Comparison of ENCODE assay signal across 2 cellular contexts in the genomic region with DNA sequence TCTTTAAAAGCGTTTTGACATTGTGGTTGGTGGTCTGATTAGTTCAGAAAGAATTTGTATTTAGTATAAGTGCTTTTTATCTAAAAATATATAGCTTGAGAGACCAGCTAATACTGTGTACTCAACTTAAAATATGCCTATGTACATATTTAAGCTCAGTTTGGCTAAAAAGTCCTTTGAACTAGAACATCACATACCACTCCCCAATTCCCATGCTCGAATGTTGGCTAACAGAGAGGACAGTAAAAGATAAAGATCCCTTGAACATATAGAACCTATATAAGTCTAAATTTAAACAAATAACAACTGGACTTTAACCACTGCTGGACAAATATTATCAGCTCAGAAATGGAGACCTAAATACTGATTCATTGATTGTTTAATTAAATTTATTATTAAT.
TF ChIP-seq lines count a peak whose summit lies in the region.

No MANE protein-coding gene starts in this region.

TF ChIP-seq in HepG2, 621 proteins besides CTCF, POLR2A, EP300 and RAD21:
- TF ChIP-seq, protein P1, sequence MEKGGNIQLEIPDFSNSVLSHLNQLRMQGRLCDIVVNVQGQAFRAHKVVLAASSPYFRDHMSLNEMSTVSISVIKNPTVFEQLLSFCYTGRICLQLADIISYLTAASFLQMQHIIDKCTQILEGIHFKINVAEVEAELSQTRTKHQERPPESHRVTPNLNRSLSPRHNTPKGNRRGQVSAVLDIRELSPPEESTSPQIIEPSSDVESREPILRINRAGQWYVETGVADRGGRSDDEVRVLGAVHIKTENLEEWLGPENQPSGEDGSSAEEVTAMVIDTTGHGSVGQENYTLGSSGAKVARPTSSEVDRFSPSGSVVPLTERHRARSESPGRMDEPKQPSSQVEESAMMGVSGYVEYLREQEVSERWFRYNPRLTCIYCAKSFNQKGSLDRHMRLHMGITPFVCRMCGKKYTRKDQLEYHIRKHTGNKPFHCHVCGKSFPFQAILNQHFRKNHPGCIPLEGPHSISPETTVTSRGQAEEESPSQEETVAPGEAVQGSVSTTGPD (CRISPR knock-in tag; IDR thresholded peaks at IDR 0.05), result no peak
- TF ChIP-seq ZNF530 (CRISPR knock-in tag; IDR thresholded peaks at IDR 0.05; ENCODE audit: low read depth) (no peak), ISL2 (CRISPR knock-in tag; IDR thresholded peaks at IDR 0.05) (0 out of 2 replicates have a peak, but pooled peaks have one; percentile 23), DNMT3B (CRISPR knock-in tag; conservative IDR thresholded peaks at IDR 0.05) (no peak), ARID2 (CRISPR knock-in tag; IDR thresholded peaks at IDR 0.05; ENCODE audit: borderline replicate concordance) (no peak), HNRNPUL1 (IDR thresholded peaks at IDR 0.05; ENCODE audit: low read depth, low read length) (no peak), HNRNPH1 (optimal IDR thresholded peaks at IDR 0.05; ENCODE audit: low read depth, low read length) (no peak), ZNF674 (CRISPR knock-in tag; IDR thresholded peaks at IDR 0.05; ENCODE audit: low read depth) (no peak), GATA4 (IDR thresholded peaks at IDR 0.05; ENCODE audit: borderline replicate concordance, low read depth) (no peak), HNF4A (CRISPR knock-in tag; IDR thresholded peaks at IDR 0.05) (peak; percentile 45), ZNF782 (CRISPR knock-in tag; IDR thresholded peaks at IDR 0.05; ENCODE audit: borderline replicate concordance) (no peak), REPIN1 (CRISPR knock-in tag; IDR thresholded peaks at IDR 0.05; ENCODE audit: borderline replicate concordance, low read depth) (no peak), IRX3 (CRISPR knock-in tag; IDR thresholded peaks at IDR 0.05; ENCODE audit: borderline replicate concordance, low read depth) (no peak), TBX3 (IDR thresholded peaks at IDR 0.05; ENCODE audit: borderline replicate concordance) (no peak), TAF1 (CRISPR knock-in tag; IDR thresholded peaks at IDR 0.05) (no peak), KDM4B (CRISPR knock-in tag; IDR thresholded peaks at IDR 0.05) (no peak)
- TF ChIP-seq, protein P2, sequence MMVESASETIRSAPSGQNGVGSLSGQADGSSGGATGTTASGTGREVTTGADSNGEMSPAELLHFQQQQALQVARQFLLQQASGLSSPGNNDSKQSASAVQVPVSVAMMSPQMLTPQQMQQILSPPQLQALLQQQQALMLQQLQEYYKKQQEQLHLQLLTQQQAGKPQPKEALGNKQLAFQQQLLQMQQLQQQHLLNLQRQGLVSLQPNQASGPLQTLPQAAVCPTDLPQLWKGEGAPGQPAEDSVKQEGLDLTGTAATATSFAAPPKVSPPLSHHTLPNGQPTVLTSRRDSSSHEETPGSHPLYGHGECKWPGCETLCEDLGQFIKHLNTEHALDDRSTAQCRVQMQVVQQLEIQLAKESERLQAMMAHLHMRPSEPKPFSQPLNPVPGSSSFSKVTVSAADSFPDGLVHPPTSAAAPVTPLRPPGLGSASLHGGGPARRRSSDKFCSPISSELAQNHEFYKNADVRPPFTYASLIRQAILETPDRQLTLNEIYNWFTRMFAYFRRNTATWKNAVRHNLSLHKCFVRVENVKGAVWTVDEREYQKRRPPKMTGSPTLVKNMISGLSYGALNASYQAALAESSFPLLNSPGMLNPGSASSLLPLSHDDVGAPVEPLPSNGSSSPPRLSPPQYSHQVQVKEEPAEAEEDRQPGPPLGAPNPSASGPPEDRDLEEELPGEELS (CRISPR knock-in tag; IDR thresholded peaks at IDR 0.05), result no peak
TF ChIP-seq in HepG2: peak in this region for 2.

TF ChIP-seq in GM23338, 12 proteins besides CTCF, POLR2A, EP300 and RAD21:
- TF ChIP-seq POLR2AphosphoS5 (IDR thresholded peaks at IDR 0.05; ENCODE audit: low read depth) (no peak), ZNF331 (CRISPR knock-in tag; IDR thresholded peaks at IDR 0.05; ENCODE audit: low read depth) (no peak), JUNB (IDR thresholded peaks at IDR 0.05; ENCODE audit: unreplicated experiment) (no peak), EZH2 (IDR thresholded peaks at IDR 0.05; ENCODE audit: low read depth, unreplicated experiment) (no peak), ZNF114 (CRISPR knock-in tag; IDR thresholded peaks at IDR 0.05) (no peak), NANOG (IDR thresholded peaks at IDR 0.05; ENCODE audit: borderline replicate concordance) (no peak), STAT1 (IDR thresholded peaks at IDR 0.05; ENCODE audit: unreplicated experiment) (no peak), CREB1 (CRISPR knock-in tag; IDR thresholded peaks at IDR 0.05; ENCODE audit: low read depth) (no peak), EZH2phosphoT487 (IDR thresholded peaks at IDR 0.05; ENCODE audit: unreplicated experiment) (no peak), REST (IDR thresholded peaks at IDR 0.05; ENCODE audit: unreplicated experiment) (no peak)
- TF ChIP-seq, protein P3, sequence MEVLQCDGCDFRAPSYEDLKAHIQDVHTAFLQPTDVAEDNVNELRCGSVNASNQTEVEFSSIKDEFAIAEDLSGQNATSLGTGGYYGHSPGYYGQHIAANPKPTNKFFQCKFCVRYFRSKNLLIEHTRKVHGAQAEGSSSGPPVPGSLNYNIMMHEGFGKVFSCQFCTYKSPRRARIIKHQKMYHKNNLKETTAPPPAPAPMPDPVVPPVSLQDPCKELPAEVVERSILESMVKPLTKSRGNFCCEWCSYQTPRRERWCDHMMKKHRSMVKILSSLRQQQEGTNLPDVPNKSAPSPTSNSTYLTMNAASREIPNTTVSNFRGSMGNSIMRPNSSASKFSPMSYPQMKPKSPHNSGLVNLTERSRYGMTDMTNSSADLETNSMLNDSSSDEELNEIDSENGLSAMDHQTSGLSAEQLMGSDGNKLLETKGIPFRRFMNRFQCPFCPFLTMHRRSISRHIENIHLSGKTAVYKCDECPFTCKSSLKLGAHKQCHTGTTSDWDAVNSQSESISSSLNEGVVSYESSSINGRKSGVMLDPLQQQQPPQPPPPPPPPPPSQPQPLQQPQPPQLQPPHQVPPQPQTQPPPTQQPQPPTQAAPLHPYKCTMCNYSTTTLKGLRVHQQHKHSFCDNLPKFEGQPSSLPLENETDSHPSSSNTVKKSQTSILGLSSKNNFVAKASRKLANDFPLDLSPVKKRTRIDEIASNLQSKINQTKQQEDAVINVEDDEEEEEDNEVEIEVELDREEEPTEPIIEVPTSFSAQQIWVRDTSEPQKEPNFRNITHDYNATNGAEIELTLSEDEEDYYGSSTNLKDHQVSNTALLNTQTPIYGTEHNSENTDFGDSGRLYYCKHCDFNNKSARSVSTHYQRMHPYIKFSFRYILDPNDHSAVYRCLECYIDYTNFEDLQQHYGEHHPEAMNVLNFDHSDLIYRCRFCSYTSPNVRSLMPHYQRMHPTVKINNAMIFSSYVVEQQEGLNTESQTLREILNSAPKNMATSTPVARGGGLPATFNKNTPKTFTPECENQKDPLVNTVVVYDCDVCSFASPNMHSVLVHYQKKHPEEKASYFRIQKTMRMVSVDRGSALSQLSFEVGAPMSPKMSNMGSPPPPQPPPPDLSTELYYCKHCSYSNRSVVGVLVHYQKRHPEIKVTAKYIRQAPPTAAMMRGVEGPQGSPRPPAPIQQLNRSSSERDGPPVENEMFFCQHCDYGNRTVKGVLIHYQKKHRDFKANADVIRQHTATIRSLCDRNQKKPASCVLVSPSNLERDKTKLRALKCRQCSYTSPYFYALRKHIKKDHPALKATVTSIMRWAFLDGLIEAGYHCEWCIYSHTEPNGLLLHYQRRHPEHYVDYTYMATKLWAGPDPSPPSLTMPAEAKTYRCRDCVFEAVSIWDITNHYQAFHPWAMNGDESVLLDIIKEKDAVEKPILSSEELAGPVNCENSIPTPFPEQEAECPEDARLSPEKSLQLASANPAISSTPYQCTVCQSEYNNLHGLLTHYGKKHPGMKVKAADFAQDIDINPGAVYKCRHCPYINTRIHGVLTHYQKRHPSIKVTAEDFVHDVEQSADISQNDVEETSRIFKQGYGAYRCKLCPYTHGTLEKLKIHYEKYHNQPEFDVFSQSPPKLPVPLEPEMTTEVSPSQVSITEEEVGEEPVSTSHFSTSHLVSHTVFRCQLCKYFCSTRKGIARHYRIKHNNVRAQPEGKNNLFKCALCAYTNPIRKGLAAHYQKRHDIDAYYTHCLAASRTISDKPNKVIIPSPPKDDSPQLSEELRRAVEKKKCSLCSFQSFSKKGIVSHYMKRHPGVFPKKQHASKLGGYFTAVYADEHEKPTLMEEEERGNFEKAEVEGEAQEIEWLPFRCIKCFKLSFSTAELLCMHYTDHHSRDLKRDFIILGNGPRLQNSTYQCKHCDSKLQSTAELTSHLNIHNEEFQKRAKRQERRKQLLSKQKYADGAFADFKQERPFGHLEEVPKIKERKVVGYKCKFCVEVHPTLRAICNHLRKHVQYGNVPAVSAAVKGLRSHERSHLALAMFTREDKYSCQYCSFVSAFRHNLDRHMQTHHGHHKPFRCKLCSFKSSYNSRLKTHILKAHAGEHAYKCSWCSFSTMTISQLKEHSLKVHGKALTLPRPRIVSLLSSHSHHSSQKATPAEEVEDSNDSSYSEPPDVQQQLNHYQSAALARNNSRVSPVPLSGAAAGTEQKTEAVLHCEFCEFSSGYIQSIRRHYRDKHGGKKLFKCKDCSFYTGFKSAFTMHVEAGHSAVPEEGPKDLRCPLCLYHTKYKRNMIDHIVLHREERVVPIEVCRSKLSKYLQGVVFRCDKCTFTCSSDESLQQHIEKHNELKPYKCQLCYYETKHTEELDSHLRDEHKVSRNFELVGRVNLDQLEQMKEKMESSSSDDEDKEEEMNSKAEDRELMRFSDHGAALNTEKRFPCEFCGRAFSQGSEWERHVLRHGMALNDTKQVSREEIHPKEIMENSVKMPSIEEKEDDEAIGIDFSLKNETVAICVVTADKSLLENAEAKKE (CRISPR knock-in tag; IDR thresholded peaks at IDR 0.05), result no peak
- TF ChIP-seq, protein P4, sequence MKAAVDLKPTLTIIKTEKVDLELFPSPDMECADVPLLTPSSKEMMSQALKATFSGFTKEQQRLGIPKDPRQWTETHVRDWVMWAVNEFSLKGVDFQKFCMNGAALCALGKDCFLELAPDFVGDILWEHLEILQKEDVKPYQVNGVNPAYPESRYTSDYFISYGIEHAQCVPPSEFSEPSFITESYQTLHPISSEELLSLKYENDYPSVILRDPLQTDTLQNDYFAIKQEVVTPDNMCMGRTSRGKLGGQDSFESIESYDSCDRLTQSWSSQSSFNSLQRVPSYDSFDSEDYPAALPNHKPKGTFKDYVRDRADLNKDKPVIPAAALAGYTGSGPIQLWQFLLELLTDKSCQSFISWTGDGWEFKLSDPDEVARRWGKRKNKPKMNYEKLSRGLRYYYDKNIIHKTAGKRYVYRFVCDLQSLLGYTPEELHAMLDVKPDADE (IDR thresholded peaks at IDR 0.05), result no peak
TF ChIP-seq in GM23338: peak in this region for 0.
